Comparison of ENCODE assay signal across 1 cellular context in the genomic region with DNA sequence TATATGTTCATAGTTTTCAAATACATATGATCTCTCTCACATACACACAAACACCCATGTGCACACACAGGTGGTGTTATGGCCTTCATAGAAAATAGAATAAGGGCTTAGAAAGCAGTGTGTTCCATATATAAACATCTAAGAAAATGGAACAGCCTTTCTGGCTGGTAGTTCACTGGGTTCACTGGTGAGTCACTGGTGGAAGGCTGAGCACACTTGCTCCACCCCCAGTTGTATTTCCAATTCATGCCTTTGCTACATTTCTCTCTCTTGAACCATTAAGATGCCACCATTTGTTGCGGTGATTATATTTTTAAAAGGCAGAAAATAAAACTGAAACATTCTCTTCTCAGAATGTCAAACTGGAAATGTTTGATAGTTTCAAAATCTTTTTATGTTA.
TF ChIP-seq lines count a peak whose summit lies in the region.

No MANE protein-coding gene starts in this region.

TF ChIP-seq in SK-N-SH treated with all-trans-retinoic acid at 6 μM for 48 hours, 23 proteins besides CTCF, POLR2A, EP300 and RAD21 (continued from another document):
- TF ChIP-seq, protein P1, sequence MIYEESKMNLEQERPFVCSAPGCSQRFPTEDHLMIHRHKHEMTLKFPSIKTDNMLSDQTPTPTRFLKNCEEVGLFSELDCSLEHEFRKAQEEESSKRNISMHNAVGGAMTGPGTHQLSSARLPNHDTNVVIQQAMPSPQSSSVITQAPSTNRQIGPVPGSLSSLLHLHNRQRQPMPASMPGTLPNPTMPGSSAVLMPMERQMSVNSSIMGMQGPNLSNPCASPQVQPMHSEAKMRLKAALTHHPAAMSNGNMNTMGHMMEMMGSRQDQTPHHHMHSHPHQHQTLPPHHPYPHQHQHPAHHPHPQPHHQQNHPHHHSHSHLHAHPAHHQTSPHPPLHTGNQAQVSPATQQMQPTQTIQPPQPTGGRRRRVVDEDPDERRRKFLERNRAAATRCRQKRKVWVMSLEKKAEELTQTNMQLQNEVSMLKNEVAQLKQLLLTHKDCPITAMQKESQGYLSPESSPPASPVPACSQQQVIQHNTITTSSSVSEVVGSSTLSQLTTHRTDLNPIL (CRISPR knock-in tag; IDR thresholded peaks at IDR 0.05; ENCODE audit: low read depth) = no peak
- TF ChIP-seq ESRRG (CRISPR knock-in tag; IDR thresholded peaks at IDR 0.05) = no peak
- no peak for TF ChIP-seq CSDC2 (CRISPR knock-in tag; IDR thresholded peaks at IDR 0.05)
- TF ChIP-seq, protein P2, sequence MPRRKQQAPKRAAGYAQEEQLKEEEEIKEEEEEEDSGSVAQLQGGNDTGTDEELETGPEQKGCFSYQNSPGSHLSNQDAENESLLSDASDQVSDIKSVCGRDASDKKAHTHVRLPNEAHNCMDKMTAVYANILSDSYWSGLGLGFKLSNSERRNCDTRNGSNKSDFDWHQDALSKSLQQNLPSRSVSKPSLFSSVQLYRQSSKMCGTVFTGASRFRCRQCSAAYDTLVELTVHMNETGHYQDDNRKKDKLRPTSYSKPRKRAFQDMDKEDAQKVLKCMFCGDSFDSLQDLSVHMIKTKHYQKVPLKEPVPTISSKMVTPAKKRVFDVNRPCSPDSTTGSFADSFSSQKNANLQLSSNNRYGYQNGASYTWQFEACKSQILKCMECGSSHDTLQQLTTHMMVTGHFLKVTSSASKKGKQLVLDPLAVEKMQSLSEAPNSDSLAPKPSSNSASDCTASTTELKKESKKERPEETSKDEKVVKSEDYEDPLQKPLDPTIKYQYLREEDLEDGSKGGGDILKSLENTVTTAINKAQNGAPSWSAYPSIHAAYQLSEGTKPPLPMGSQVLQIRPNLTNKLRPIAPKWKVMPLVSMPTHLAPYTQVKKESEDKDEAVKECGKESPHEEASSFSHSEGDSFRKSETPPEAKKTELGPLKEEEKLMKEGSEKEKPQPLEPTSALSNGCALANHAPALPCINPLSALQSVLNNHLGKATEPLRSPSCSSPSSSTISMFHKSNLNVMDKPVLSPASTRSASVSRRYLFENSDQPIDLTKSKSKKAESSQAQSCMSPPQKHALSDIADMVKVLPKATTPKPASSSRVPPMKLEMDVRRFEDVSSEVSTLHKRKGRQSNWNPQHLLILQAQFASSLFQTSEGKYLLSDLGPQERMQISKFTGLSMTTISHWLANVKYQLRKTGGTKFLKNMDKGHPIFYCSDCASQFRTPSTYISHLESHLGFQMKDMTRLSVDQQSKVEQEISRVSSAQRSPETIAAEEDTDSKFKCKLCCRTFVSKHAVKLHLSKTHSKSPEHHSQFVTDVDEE (CRISPR knock-in tag; IDR thresholded peaks at IDR 0.05) = no peak
- TF ChIP-seq SNAI2 (CRISPR knock-in tag; IDR thresholded peaks at IDR 0.05) = no peak
- no peak for TF ChIP-seq GLIS3 (CRISPR knock-in tag; IDR thresholded peaks at IDR 0.05)
- TF ChIP-seq ZC3H10 (CRISPR knock-in tag; IDR thresholded peaks at IDR 0.05) = no peak
- TF ChIP-seq TOX (CRISPR knock-in tag; IDR thresholded peaks at IDR 0.05; ENCODE audit: borderline replicate concordance) = no peak
- no peak for TF ChIP-seq ZNF70 (CRISPR knock-in tag; IDR thresholded peaks at IDR 0.05)
- TF ChIP-seq ARNTL (CRISPR knock-in tag; IDR thresholded peaks at IDR 0.05; ENCODE audit: borderline replicate concordance, low read depth) = no peak
- TF ChIP-seq, protein P3, sequence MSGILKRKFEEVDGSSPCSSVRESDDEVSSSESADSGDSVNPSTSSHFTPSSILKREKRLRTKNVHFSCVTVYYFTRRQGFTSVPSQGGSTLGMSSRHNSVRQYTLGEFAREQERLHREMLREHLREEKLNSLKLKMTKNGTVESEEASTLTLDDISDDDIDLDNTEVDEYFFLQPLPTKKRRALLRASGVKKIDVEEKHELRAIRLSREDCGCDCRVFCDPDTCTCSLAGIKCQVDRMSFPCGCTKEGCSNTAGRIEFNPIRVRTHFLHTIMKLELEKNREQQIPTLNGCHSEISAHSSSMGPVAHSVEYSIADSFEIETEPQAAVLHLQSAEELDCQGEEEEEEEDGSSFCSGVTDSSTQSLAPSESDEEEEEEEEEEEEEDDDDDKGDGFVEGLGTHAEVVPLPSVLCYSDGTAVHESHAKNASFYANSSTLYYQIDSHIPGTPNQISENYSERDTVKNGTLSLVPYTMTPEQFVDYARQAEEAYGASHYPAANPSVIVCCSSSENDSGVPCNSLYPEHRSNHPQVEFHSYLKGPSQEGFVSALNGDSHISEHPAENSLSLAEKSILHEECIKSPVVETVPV (CRISPR knock-in tag; IDR thresholded peaks at IDR 0.05) = no peak
